Comparison of ENCODE assay signal across 1 cellular context in genomic region chr17:10318540-10318939, GRCh38.
TF ChIP-seq lines count a peak whose summit lies in the region.

No MANE protein-coding gene starts in this region.

TF ChIP-seq in GM23338, 12 proteins besides CTCF, POLR2A, EP300 and RAD21 (continued from another document):
- no peak for TF ChIP-seq ZNF462 (CRISPR knock-in tag; IDR thresholded peaks at IDR 0.05)
- no peak for TF ChIP-seq POLR2AphosphoS5 (IDR thresholded peaks at IDR 0.05; ENCODE audit: low read depth)
- no peak for TF ChIP-seq EZH2phosphoT487 (IDR thresholded peaks at IDR 0.05; ENCODE audit: unreplicated experiment)
- no peak for TF ChIP-seq JUNB (IDR thresholded peaks at IDR 0.05; ENCODE audit: unreplicated experiment)
- no peak for TF ChIP-seq EZH2 (IDR thresholded peaks at IDR 0.05; ENCODE audit: low read depth, unreplicated experiment)
TF ChIP-seq in GM23338: peak in this region for 0.
